Comparison of ENCODE assay signal across 19 cellular contexts in genomic region chr11:71990721-71991120, GRCh38.
"Had no signal": no experiment of that assay in that cellular context is flagged by ENCODE, and none has a peak within 500 bp of the region (broad histone marks: within the 10 kb centered on the region; RNA-seq: fewer than 3 reads in every experiment).

No MANE protein-coding gene starts in this region.

- H3K27ac ChIP-seq: RWPE1 had no signal

- DNase-seq: NCI-H1048, NCI-H1105, NCI-H1417, NCI-H1436 treated with DMSO at 0.1 percent for 48 hours, NCI-H1694, NCI-H187 treated with DMSO at 0.1 percent for 48 hours, NCI-H2029 treated with DMSO at 0.1 percent for 48 hours, NCI-H2171, NCI-H226, NCI-H446, NCI-H510A, NCI-H524 treated with DMSO at 0.1 percent for 48 hours, NCI-H69, NCI-H774, PC-3, SHP77 had no signal

- ATAC-seq: Panc1, PC-3, SK-N-SH treated with all-trans-retinoic acid at 6 μM for 48 hours had no signal
